ENCODE assay signal across 25 cellular contexts in the genomic region with DNA sequence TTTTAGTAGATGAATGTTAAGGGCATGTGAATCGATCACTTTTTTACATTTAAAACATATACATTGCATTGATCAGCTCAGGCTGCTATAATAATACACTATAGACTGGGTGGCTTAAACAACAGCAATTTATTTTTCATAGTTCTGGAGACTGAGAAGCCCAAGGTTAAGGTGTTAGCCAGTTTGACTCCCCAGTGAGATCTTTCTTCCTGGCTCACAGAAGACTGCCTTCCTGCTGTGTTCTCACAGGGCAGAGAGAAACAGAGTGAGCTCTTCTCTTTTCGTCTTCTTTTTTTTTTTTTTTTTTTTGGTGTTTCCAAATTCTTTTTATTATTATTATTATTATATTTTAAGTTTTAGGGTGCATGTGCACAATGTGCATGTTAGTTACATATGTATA. TPM values are rescaled to one million over a fixed set of nuclear protein-coding genes. Genes with fewer than 3 reads are reported as not detected.
A peak's percentile ranks its signal among the peaks of the same experiment; 100 is the strongest.
DNase-seq lines count a peak whose midpoint lies in the region; ATAC-seq, FAIRE-seq and TF ChIP-seq lines count a peak whose summit lies in the region.
"Had no signal": no experiment of that assay in that cellular context is flagged by ENCODE, and none has a peak within 500 bp of the region (broad histone marks: within the 10 kb centered on the region; RNA-seq: fewer than 3 reads in every experiment).

No MANE protein-coding gene starts in this region.

- peak; percentile 15 for FAIRE-seq in H54 (lab: Jason Lieb, UNC)
- FAIRE-seq: bronchial epithelial cell, pancreas had no signal

- H3K4me1 Mint-ChIP-seq in activated T-cell treated with anti-CD3 and anti-CD28 coated beads, Interleukin-2, amount 50 U/mL, for 72 hours (ENCODE audit: low read depth), result peaks cover 52% of the 10 kb centered on the region
- peaks cover 62% of the 10 kb centered on the region for H3K4me1 Mint-ChIP-seq in activated naive CD8-positive, alpha-beta T cell (ENCODE audit: low read depth)
- peaks cover 29 to 38% of the 10 kb centered on the region in 2 donors for H3K4me1 Mint-ChIP-seq in natural killer cell treated with Interleukin-12 subunit alpha and Interleukin-12 subunit beta and Interleukin-15 and Interleukin-18, amount 100 ng/mL, for 72 hours (ENCODE audit: low read depth in 2 of 2)

- no peaks in the 10 kb centered on the region for H3K27me3 Mint-ChIP-seq in activated T-cell treated with anti-CD3 and anti-CD28 coated beads, Interleukin-2, amount 50 U/mL, for 72 hours (ENCODE audit: low read depth)
- H3K27me3 Mint-ChIP-seq in activated naive CD8-positive, alpha-beta T cell, result no peaks in the 10 kb centered on the region
- no peaks in the 10 kb centered on the region for H3K27me3 Mint-ChIP-seq in natural killer cell treated with Interleukin-12 subunit alpha and Interleukin-12 subunit beta and Interleukin-15 and Interleukin-18, amount 100 ng/mL, for 72 hours

- no peaks in the 10 kb centered on the region for H3K9me3 Mint-ChIP-seq in activated T-cell treated with anti-CD3 and anti-CD28 coated beads, Interleukin-2, amount 50 U/mL, for 72 hours
- no peaks in the 10 kb centered on the region for H3K9me3 Mint-ChIP-seq in activated naive CD8-positive, alpha-beta T cell (ENCODE audit: low read depth)
- no peaks in the 10 kb centered on the region for H3K9me3 Mint-ChIP-seq in natural killer cell treated with Interleukin-12 subunit alpha and Interleukin-12 subunit beta and Interleukin-15 and Interleukin-18, amount 100 ng/mL, for 72 hours

- TF ChIP-seq POLR2A in H54 (IDR thresholded peaks at IDR 0.05; ENCODE audit: low read depth, low read length), result no peak

- H3K4me3 Mint-ChIP-seq in activated T-cell treated with anti-CD3 and anti-CD28 coated beads, Interleukin-2, amount 50 U/mL, for 72 hours, result peak overlapping the region; percentile 5 to 45
- peak overlapping the region; percentile 48 for H3K4me3 Mint-ChIP-seq in activated naive CD8-positive, alpha-beta T cell
- H3K4me3 Mint-ChIP-seq in natural killer cell treated with Interleukin-12 subunit alpha and Interleukin-12 subunit beta and Interleukin-15 and Interleukin-18, amount 100 ng/mL, for 72 hours, result peak overlapping the region; percentile 45

- no peaks in the 10 kb centered on the region for H3K36me3 Mint-ChIP-seq in activated T-cell treated with anti-CD3 and anti-CD28 coated beads, Interleukin-2, amount 50 U/mL, for 72 hours (ENCODE audit: insufficient read depth in 2 of 2)
- peaks cover 4% of the 10 kb centered on the region for H3K36me3 Mint-ChIP-seq in activated naive CD8-positive, alpha-beta T cell
- no peaks in the 10 kb centered on the region for H3K36me3 Mint-ChIP-seq in natural killer cell treated with Interleukin-12 subunit alpha and Interleukin-12 subunit beta and Interleukin-15 and Interleukin-18, amount 100 ng/mL, for 72 hours

- DNase-seq in activated T-cell treated with anti-CD3 and anti-CD28 coated beads, Interleukin-2, amount 50 U/mL, for 72 hours, result no peak
- DNase-seq in activated T-cell treated with anti-CD3 and anti-CD28 coated beads, Interleukin-2, amount 50 U/mL, for 1 hour, result no peak
- DNase-seq in H54 (ENCODE audit: insufficient read length, low spot score), result no peak
- no peak for DNase-seq in natural killer cell treated with Interleukin-12 subunit alpha and Interleukin-12 subunit beta and Interleukin-15 and Interleukin-18, amount 100 ng/mL, for 72 hours (ENCODE audit: low spot score)
- DNase-seq in A172 (ENCODE audit: low spot score), result no peak
- no peak for DNase-seq in RPMI8226
- no peak for DNase-seq in HT-29 (ENCODE audit: low spot score)
- DNase-seq: ACHN; activated CD4-positive, CD25-positive, alpha-beta regulatory T cell; BE2C; DMS79; HCEC 1CT; head of caudate nucleus; NCI-H1092; NCI-H187; NCI-H69; pancreas; retina; SIG-M5; stimulated activated CD4-positive, alpha-beta T cell treated with anti-CD3 and anti-CD28 coated beads, Interleukin-2, amount 100 ng/mL, for 24 hours; SW 1271; upper lobe of left lung had no signal

- ATAC-seq in activated T-cell treated with anti-CD3 and anti-CD28 coated beads, Interleukin-2, amount 50 U/mL, for 72 hours (replicated peaks in 1 of 2), result no peak
- ATAC-seq in natural killer cell treated with Interleukin-12 subunit alpha and Interleukin-12 subunit beta and Interleukin-15 and Interleukin-18, amount 100 ng/mL, for 72 hours, result no peak
- ATAC-seq: Panc1, pancreas had no signal

- peak overlapping the region; percentile 55 for H3K27ac Mint-ChIP-seq in activated T-cell treated with anti-CD3 and anti-CD28 coated beads, Interleukin-2, amount 50 U/mL, for 72 hours
- H3K27ac Mint-ChIP-seq in activated naive CD8-positive, alpha-beta T cell, result peak overlapping the region; percentile 89
- H3K27ac Mint-ChIP-seq in natural killer cell treated with Interleukin-12 subunit alpha and Interleukin-12 subunit beta and Interleukin-15 and Interleukin-18, amount 100 ng/mL, for 72 hours, result peak overlapping the region; percentile 50 to 83

RNA-seq across cellular contexts. Expression of a gene that starts 56.4 kb away (rescaled TPM):
- 10 to 100 TPM; 17.9 to 19.1 TPM for total RNA-seq in activated T-cell treated with anti-CD3 and anti-CD28 coated beads, Interleukin-2, amount 50 U/mL, for 72 hours
- 1 to 10 TPM; 8.9 to 9.5 TPM for total RNA-seq in natural killer cell treated with Interleukin-12 subunit alpha and Interleukin-12 subunit beta and Interleukin-15 and Interleukin-18, amount 100 ng/mL, for 72 hours
- total RNA-seq in A172 (2014; rRNA removed; shearing (Covaris generic)), result 2.4 and 15.6 TPM in 2 replicates
- 1.3 and 4.3 TPM in 2 replicates for total RNA-seq in HT-29 (2014; rRNA removed; shearing (Covaris generic))
